Comparison of ENCODE assay signal across 8 cellular contexts in the genomic region with DNA sequence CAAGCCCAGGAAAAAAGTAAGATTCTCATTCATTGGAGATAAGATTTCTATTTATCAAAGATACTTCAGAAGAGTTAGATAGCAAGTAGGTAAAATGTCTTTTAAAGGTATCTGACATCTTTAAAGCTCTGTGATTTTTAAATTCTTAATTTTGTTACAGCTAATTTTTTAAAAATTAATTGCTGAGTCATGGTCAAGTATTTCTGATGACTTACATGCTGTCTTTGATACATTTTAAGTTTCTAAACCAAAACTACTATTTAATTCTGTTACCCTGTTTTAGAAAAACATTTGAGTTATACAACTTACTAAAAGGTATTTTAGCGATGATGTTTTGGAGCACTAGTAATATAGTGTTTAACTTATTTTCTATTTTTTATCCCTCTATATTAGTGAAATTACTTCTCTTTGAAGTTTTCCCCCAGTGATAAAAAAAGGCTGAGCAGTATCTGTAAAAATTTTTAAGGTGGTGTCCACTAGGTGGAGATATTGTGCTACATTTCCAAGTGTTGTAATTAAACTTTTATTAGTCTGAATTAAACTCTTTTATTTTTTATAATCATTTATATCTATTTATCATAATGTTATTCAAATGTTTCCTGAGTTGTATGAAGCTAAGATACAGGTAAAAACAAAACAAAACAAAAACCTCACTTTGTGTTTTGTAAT. TPM values are rescaled to one million over a fixed set of nuclear protein-coding genes. Genes with fewer than 3 reads are reported as not detected.
DNase-seq lines count a peak whose midpoint lies in the region; ATAC-seq, FAIRE-seq and TF ChIP-seq lines count a peak whose summit lies in the region.

No MANE protein-coding gene starts in this region.

- no peak overlapping the region for H3K23ac ChIP-seq in H1 (ENCODE audit: insufficient read length)

- H3K79me2 ChIP-seq in H1 (ENCODE audit: control insufficient read depth in 1 of 2, insufficient read depth in 2 of 2, low read length in 2 of 2) = no peaks in the 10 kb centered on the region

- H2AFZ ChIP-seq in H1 (ENCODE audit: low read length) = no peak overlapping the region

- no peak overlapping the region for H3K9ac ChIP-seq in H1 (replicated peaks in 1 of 4; ENCODE audit: extremely low read depth in 1 of 4, low read depth in 3 of 4, low read length in 3 of 4)

- intact Hi-C loops in psoas muscle (cut with DNase I) = no loop called here

- no peaks in the 10 kb centered on the region for H3K23me2 ChIP-seq in H1 (ENCODE audit: low read depth, low read length)

- no peak overlapping the region for H3K27ac ChIP-seq in H1 (ENCODE audit: low read depth, low read length)
- no peak overlapping the region for H3K27ac ChIP-seq in psoas muscle
- H3K27ac ChIP-seq in coronary artery = no peak overlapping the region

- DNase-seq in NCI-H2171 treated with DMSO at 0.1 percent for 48 hours (lab: John Stamatoyannopoulos, UW) (peak; percentile 24), NCI-H2171 (lab: John Stamatoyannopoulos, UW) (no peak), NCI-H1694 treated with DMSO at 0.1 percent for 48 hours (lab: John Stamatoyannopoulos, UW) (peak; percentile 21), H1 (ENCODE audit: low read depth in 1 of 2, low spot score in 2 of 2) (no peak), psoas muscle (no peak), epidermal melanocyte (ENCODE audit: insufficient read length, low spot score) (no peak), coronary artery (ENCODE audit: low spot score) (no peak), hypothalamus (lab: John Stamatoyannopoulos, UW) (no peak)

- CTCF ChIA-PET in H1 (lab: Charles Lee; ENCODE audit: partially characterized antibody) = interaction anchor here (1.0 kb wide), 1 partner anchor 89 kb away, joined by 3 read pairs; no protein-coding TSS in a partner anchor

- H3K36me3 ChIP-seq in H1 (ENCODE audit: control insufficient read depth in 2 of 4, insufficient read depth in 4 of 4, low read length in 3 of 4) (no peaks in the 10 kb centered on the region), psoas muscle (ENCODE audit: insufficient read depth in 1 of 2, low read depth in 1 of 2) (no peaks in the 10 kb centered on the region)

- H3K4me2 ChIP-seq in H1 (ENCODE audit: insufficient read depth in 1 of 2, low read depth in 2 of 2, low read length in 2 of 2) = no peak overlapping the region

- TF ChIP-seq RAD21 in H1 (IDR thresholded peaks at IDR 0.05 in 1 of 2, conservative IDR thresholded peaks at IDR 0.05 in 1 of 2; ENCODE audit: low read depth in 2 of 2, low read length in 2 of 2) = peak in 1 of 2 experiments; percentile 33; a peak in 2 of 4 replicates

- H3K14ac ChIP-seq in H1 (ENCODE audit: insufficient read length) = no peak overlapping the region

- H3K4me3 ChIP-seq in H1 (ENCODE audit: extremely low read depth in 1 of 4, insufficient read depth in 2 of 4, low read depth in 3 of 4, low read length in 4 of 4) (no peak overlapping the region), psoas muscle (no peak overlapping the region), coronary artery (no peak overlapping the region)

- no peak for FAIRE-seq in H1 (lab: Jason Lieb, UNC)

- no peak overlapping the region for H3K56ac ChIP-seq in H1 (replicated peaks; ENCODE audit: insufficient read length, low read depth, low read length)

- H4K5ac ChIP-seq in H1 (ENCODE audit: insufficient read length, low read depth, low read length) = no peak overlapping the region

- H4K8ac ChIP-seq in H1 (ENCODE audit: extremely low read depth, insufficient read depth, low read length) = no peak overlapping the region

- H3K18ac ChIP-seq in H1 (ENCODE audit: extremely low read depth, low read length) = no peak overlapping the region

- no peak overlapping the region for H4K91ac ChIP-seq in H1 (replicated peaks; ENCODE audit: insufficient read length, low read length)

- no peaks in the 10 kb centered on the region for H3K79me1 ChIP-seq in H1 (ENCODE audit: low read depth, low read length)

- H2AK5ac ChIP-seq in H1 (ENCODE audit: low read depth, low read length) = no peak overlapping the region

- H2BK120ac ChIP-seq in H1 (replicated peaks; ENCODE audit: low read depth, low read length) = no peak overlapping the region

- 32% methylated on average over 1 of the region's 1 CpG; no CpG with 5 or more reads in 1 of the 2 experiments for WGBS in H1 (ENCODE audit: extremely low coverage in 1 of 2, insufficient coverage in 1 of 2, insufficient read length in 1 of 2, insufficient replicate concordance in 2 of 2, low coverage in 1 of 2, low lambda C conversion rate in 2 of 2, missing lambda C conversion rate in 1 of 2), 2 experiments
- 25 to 27% (median 26%) methylated on average over 1 of the region's 1 CpG for WGBS in psoas muscle, 3 donors

- H2BK20ac ChIP-seq in H1 (ENCODE audit: low read length) = no peak overlapping the region

- POLR2A ChIA-PET in H1 (lab: Charles Lee; ENCODE audit: partially characterized antibody) = no interaction called here

- no peak for ATAC-seq in psoas muscle

- H3K4me1 ChIP-seq in H1 (replicated peaks in 1 of 4; ENCODE audit: control insufficient read depth in 3 of 4, insufficient read depth in 4 of 4, low read length in 3 of 4) (no peaks in the 10 kb centered on the region), psoas muscle (no peaks in the 10 kb centered on the region)

- peak in 1 of 3 experiments; percentile 11; a peak in 2 of 4 replicates for TF ChIP-seq CTCF in H1 (IDR thresholded peaks at IDR 0.05; ENCODE audit: control extremely low read depth in 1 of 3, insufficient read depth in 1 of 3, low read depth in 1 of 3, low read length in 3 of 3)
- TF ChIP-seq CTCF in psoas muscle (IDR thresholded peaks at IDR 0.05) = peak; percentile 58
- TF ChIP-seq CTCF in coronary artery (IDR thresholded peaks at IDR 0.05) = no peak

- no peak overlapping the region for H2BK5ac ChIP-seq in H1 (ENCODE audit: low read depth, low read length)

- H2BK12ac ChIP-seq in H1 (ENCODE audit: low read depth, low read length) = no peak overlapping the region

- H4K20me1 ChIP-seq in H1 (replicated peaks in 1 of 2; ENCODE audit: control insufficient read depth in 1 of 2, insufficient read depth in 2 of 2, low read length in 2 of 2) = no peaks in the 10 kb centered on the region

- TF ChIP-seq EP300 in H1 (IDR thresholded peaks at IDR 0.05; ENCODE audit: borderline replicate concordance in 1 of 2, low read depth in 2 of 2, low read length in 2 of 2) = no peak

- TF ChIP-seq POLR2A in H1 (IDR thresholded peaks at IDR 0.05; ENCODE audit: control extremely low read depth in 1 of 2, low read depth in 2 of 2, low read length in 2 of 2) = no peak

- H3K27me3 ChIP-seq in H1 (replicated peaks in 1 of 4; ENCODE audit: control insufficient read depth in 3 of 4, extremely low read depth in 1 of 4, insufficient read depth in 3 of 4, low read length in 3 of 4) (no peaks in the 10 kb centered on the region), psoas muscle (ENCODE audit: insufficient read depth in 3 of 3, low read length in 2 of 3) (no peaks in the 10 kb centered on the region)

- no peak overlapping the region for H2BK15ac ChIP-seq in H1 (ENCODE audit: low read length)

- H3K4ac ChIP-seq in H1 (replicated peaks; ENCODE audit: insufficient read length, low read depth, low read length) = no peak overlapping the region

- H3K9me3 ChIP-seq in H1 (ENCODE audit: insufficient read depth in 2 of 2, low read depth in 1 of 2, low read length in 1 of 2) = no peaks in the 10 kb centered on the region
- no peaks in the 10 kb centered on the region for H3K9me3 ChIP-seq in psoas muscle

TF ChIP-seq in H1, 55 proteins besides CTCF, POLR2A, EP300 and RAD21:
- TF ChIP-seq MAFK (IDR thresholded peaks at IDR 0.05; ENCODE audit: low read depth, low read length) = peak; percentile 70; the same call in 1 of the 2 replicates
- TF ChIP-seq BACH1 (IDR thresholded peaks at IDR 0.05; ENCODE audit: low read length) = peak; percentile 91
- TF ChIP-seq KDM5A (IDR thresholded peaks at IDR 0.05; ENCODE audit: low read length) = no peak

RNA-seq across cellular contexts. Expression of gene ALG10, which starts 11.5 kb away (rescaled TPM):
- 11.0 and 12.0 TPM in 2 replicates for total RNA-seq in H1 (2021; fragmentation: NEBNext Ultra II Directional; extraction: Animal tissue kit (Norgen Biotek cat#: 25700))
- polyA plus RNA-seq in H1 (2011; rRNA removed) (9.1 and 11.5 TPM in 2 replicates), psoas muscle (1 to 10 TPM; 1.4 to 5.6 (median 2.0) TPM)
- 7.3 TPM for polyA plus RNA-seq in H1 (2011; cell fraction: cytosol; rRNA removed)
- 16.3 TPM for polyA plus RNA-seq in H1 (2011; cell fraction: nucleus; rRNA removed)
- 5.1 to 8.9 TPM (median 7.6 TPM) in 4 replicates for polyA plus RNA-seq in H1 (2012, experiment 1 of 2)
- polyA plus RNA-seq in H1 (2012, experiment 2 of 2) = 0.43 TPM
- polyA plus RNA-seq in H1 (2013, experiment 1 of 2) = 11.8 TPM
- polyA plus RNA-seq in H1 (2013, experiment 2 of 2) = 9.6 TPM
- 84.4 and 84.7 TPM in 2 replicates for polyA minus RNA-seq in H1 (2011; rRNA and poly(A)+ RNA removed)
- polyA minus RNA-seq in H1 (2011; cell fraction: cytosol; rRNA and poly(A)+ RNA removed) = 15.3 TPM
- polyA minus RNA-seq in H1 (2011; cell fraction: nucleus; rRNA and poly(A)+ RNA removed) = 53.8 TPM
- total RNA-seq in psoas muscle = 1 to 10 TPM; 2.4 to 5.1 (median 2.7) TPM

Comparison
In these comparisons a context has a peak if more than half of its experiments do, and no peak if none do; other contexts are left out.
1. DNase-seq: peak in NCI-H2171 treated with DMSO at 0.1 percent for 48 hours (single experiment) and NCI-H1694 treated with DMSO at 0.1 percent for 48 hours (single experiment); none in NCI-H2171 (single experiment), H1 (0 of 2), psoas muscle (0 of 2), epidermal melanocyte (single experiment), coronary artery (single experiment) and hypothalamus (0 of 51).